ENCODE assay signal across 8 cellular contexts in genomic region chr1:204074274-204075115, GRCh38. TPM values are rescaled to one million over a fixed set of nuclear protein-coding genes. Genes with fewer than 3 reads are reported as not detected.
DNase-seq lines count a peak whose midpoint lies in the region; ATAC-seq, FAIRE-seq and TF ChIP-seq lines count a peak whose summit lies in the region.

No MANE protein-coding gene starts in this region.

- H3K9me2 ChIP-seq in PC-3 (replicated peaks; ENCODE audit: low read length) = no peaks in the 10 kb centered on the region

- peaks cover 37% of the 10 kb centered on the region for H3K4me1 ChIP-seq in PC-3 (ENCODE audit: insufficient read depth, low read length)
- peaks cover 0 to under 1% of the 10 kb centered on the region in 2 donors for H3K4me1 ChIP-seq in small intestine (ENCODE audit: control insufficient read depth in 2 of 2, insufficient read depth in 1 of 2, low read depth in 1 of 2, low read length in 1 of 2)

- peak; percentile 9 for DNase-seq in activated CD4-positive, alpha-beta T cell treated with anti-CD3 and anti-CD28 coated beads for 48 hours
- no peak for DNase-seq in activated CD4-positive, alpha-beta T cell treated with anti-CD3 and anti-CD28 coated beads, Interleukin-2, amount 50 U/mL, for 4 hours
- DNase-seq in PC-3 = peak; percentile 51
- DNase-seq in coronary artery (ENCODE audit: low spot score) = no peak
- DNase-seq in small intestine = peak; percentile 85

- H3F3A ChIP-seq in PC-3 (ENCODE audit: low read length, unreplicated experiment) = no peaks in the 10 kb centered on the region

- TSS peak; percentile 25 for BruUV-seq in PC-3 (replicated peaks; lab: Mats Ljungman, UMichigan)

- POLR2A ChIA-PET in PC-3 (lab: Charles Lee; ENCODE audit: unreplicated experiment) = interaction anchor here (0.6 kb wide), 1 partner anchor 280 kb away, joined by 20 read pairs; no protein-coding TSS in a partner anchor

- peaks cover 35% of the 10 kb centered on the region for H4K20me1 ChIP-seq in PC-3 (ENCODE audit: low read length)

- TF ChIP-seq CTCF in PC-3 (conservative IDR thresholded peaks at IDR 0.05; ENCODE audit: low read depth, low read length) (no peak; the same call in 1 of the 2 replicates), coronary artery (IDR thresholded peaks at IDR 0.05) (no peak)

- peak overlapping the region; percentile 88 for H3K4me3 ChIP-seq in PC-3 (ENCODE audit: low read length)
- H3K4me3 ChIP-seq in coronary artery = peak overlapping the region; percentile 94
- H3K4me3 ChIP-seq in small intestine (ENCODE audit: low read depth in 1 of 2, low read length in 2 of 2) = peak overlapping the region; percentile 65 to 85

- H3K4me2 ChIP-seq in PC-3 (ENCODE audit: low read length) = peak overlapping the region; percentile 97

- intact Hi-C loops in PC-3 (cut with micrococcal nuclease) = loop anchor here (2.0 kb wide), 1 partner anchor 28 kb away; no protein-coding TSS in a partner anchor

- H3K9me3 ChIP-seq in PC-3 (ENCODE audit: low read length) = no peaks in the 10 kb centered on the region
- no peaks in the 10 kb centered on the region for H3K9me3 ChIP-seq in small intestine (ENCODE audit: control insufficient read depth, low read depth)

- CTCF ChIA-PET in PC-3 (lab: Charles Lee) = interaction anchor here (0.7 to 1.3 kb wide), 2 partner anchors 28 to 55 kb away, joined by 3 read pairs; no protein-coding TSS in a partner anchor

- peak overlapping the region; percentile 53 for H2AFZ ChIP-seq in PC-3 (ENCODE audit: low read length)

- peaks cover 65% of the 10 kb centered on the region for H3K79me2 ChIP-seq in PC-3 (ENCODE audit: low read length)

- H3K9ac ChIP-seq in PC-3 (ENCODE audit: low read length) = peak overlapping the region; percentile 80

- no peaks in the 10 kb centered on the region for H3K27me3 ChIP-seq in PC-3 (ENCODE audit: low read length)
- no peaks in the 10 kb centered on the region for H3K27me3 ChIP-seq in layer of hippocampus (ENCODE audit: control insufficient read depth, insufficient read depth, low read length)
- no peaks in the 10 kb centered on the region for H3K27me3 ChIP-seq in small intestine (ENCODE audit: control insufficient read depth in 2 of 2, insufficient read depth in 2 of 2, low read length in 2 of 2)

- no peaks in the 10 kb centered on the region; the same call in 1 of the 2 replicates for H3K36me3 ChIP-seq in PC-3 (ENCODE audit: low read depth, low read length)
- H3K36me3 ChIP-seq in small intestine (ENCODE audit: control insufficient read depth in 2 of 2, insufficient read depth in 2 of 2, low read length in 2 of 2) = no peaks in the 10 kb centered on the region

- ATAC-seq in PC-3 = peak; percentile 9
- ATAC-seq in HG03521 (IDR thresholded peaks at IDR 0.05; ENCODE audit: unreplicated experiment) = no peak
- ATAC-seq in HG03457 (IDR thresholded peaks at IDR 0.05; ENCODE audit: unreplicated experiment) = no peak

- H3K27ac ChIP-seq in PC-3 (ENCODE audit: low read length) (peak overlapping the region; percentile 21), coronary artery (peak overlapping the region; percentile 67 to 94), layer of hippocampus (ENCODE audit: low read depth, low read length) (peak overlapping the region; percentile 94), small intestine (ENCODE audit: low read depth in 1 of 2, low read length in 1 of 2) (peak overlapping the region; percentile 85 to 86)

- 1% methylated on average over 62 to 64 of the region's 64 CpGs for WGBS in small intestine, 3 donors

- no peak for FAIRE-seq in small intestine (lab: Jason Lieb, UNC)

RNA-seq across cellular contexts. Expression of gene SOX13, which starts 1.6 kb away (rescaled TPM):
- total RNA-seq in PC-3 (2014; rRNA removed) = 81.9 and 93.1 TPM in 2 replicates
- 10 to 100 TPM; 12.4 to 19.9 (median 17.4) TPM for polyA plus RNA-seq in small intestine

Comparison
In these comparisons a context has a peak if more than half of its experiments do, and no peak if none do; other contexts are left out.
1. DNase-seq: peak in activated CD4-positive, alpha-beta T cell treated with anti-CD3 and anti-CD28 coated beads for 48 hours (single experiment), PC-3 (single experiment) and small intestine (single experiment); none in activated CD4-positive, alpha-beta T cell treated with anti-CD3 and anti-CD28 coated beads, Interleukin-2, amount 50 U/mL, for 4 hours (0 of 2) and coronary artery (single experiment).
2. H3K27ac ChIP-seq: peak in every context shown above with its lines; median percentile 94 in layer of hippocampus; 86 in small intestine; 80 in coronary artery; 21 in PC-3.
3. Peak in every context shown above with its lines, with median percentiles within 50 percentile points of each other: H3K4me3 ChIP-seq.